ENCODE assay signal across 19 cellular contexts in the genomic region with DNA sequence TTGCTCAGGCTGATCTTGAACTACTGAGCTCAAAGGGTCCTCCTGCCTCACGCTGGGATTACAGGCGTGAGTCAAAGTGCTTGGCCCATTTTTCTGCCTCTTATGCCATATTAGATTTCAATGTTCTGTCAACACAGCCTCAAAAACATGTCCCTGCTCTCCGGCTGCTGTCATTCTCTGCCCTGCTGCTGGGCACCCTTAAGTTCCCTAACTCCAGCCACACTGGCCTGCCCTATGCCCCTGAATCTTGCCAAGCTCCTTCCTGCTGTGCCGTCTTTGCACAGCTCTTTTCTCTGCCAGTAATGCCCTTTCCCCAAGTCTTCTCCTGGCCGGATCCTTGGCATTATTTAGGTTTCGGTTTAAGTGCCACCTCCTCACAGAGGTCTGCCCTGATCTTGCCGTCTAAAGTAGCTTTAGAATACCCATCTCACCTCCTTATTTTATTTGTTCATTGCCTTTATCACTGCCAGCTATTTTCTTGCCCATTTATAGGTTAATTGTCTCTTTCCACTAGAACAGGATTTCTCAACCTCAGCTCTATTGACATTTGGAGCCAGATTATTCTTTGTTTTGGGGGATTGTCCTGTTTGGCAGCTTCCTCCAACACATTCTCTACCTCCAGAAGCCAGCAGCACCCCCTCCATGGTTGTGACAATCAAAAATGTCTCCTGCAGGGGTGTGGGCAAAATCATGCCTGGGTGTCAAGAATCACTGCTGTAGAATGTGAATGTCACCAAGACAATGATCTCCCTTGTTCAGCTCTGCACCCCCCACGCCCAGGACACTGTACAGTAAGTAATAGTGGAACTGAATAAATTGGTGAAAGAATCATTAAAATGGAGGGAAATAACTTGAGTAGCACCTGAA.
"Had no signal": no experiment of that assay in that cellular context is flagged by ENCODE, and none has a peak within 500 bp of the region (broad histone marks: within the 10 kb centered on the region; RNA-seq: fewer than 3 reads in every experiment).

No MANE protein-coding gene starts in this region.

- ATAC-seq: activated CD4-positive, CD25-positive, alpha-beta regulatory T cell treated with anti-CD3 and anti-CD28 coated beads, Interleukin-2, amount 50 U/mL, for 24 hours; left ventricle myocardium superior; natural killer cell; psoas muscle; upper lobe of right lung had no signal

- DNase-seq: activated CD4-positive, alpha-beta T cell treated with anti-CD3 and anti-CD28 coated beads for 48 hours; activated CD4-positive, alpha-beta T cell treated with anti-CD3 and anti-CD28 coated beads, Interleukin-2, amount 50 U/mL, for 48 hours; activated CD8-positive, alpha-beta memory T cell treated with anti-CD3 and anti-CD28 coated beads for 24 hours; activated effector memory CD4-positive, alpha-beta T cell treated with Interleukin-2 at 50 U/mL for 16 hours; activated naive CD4-positive, alpha-beta T cell treated with anti-CD3 and anti-CD28 coated beads for 36 hours; activated naive CD8-positive, alpha-beta T cell treated with anti-CD3 and anti-CD28 coated beads for 36 hours; adrenal gland; aorta; effector memory CD4-positive, alpha-beta T cell; glutamatergic neuron; left ventricle myocardium superior; natural killer cell; psoas muscle; spleen; stimulated activated CD4-positive, alpha-beta T cell treated with anti-CD3 and anti-CD28 coated beads, Interleukin-2, amount 100 ng/mL, for 48 hours; stimulated activated naive CD4-positive, alpha-beta T cell treated with Interleukin-2 at 50 U/mL for 16 hours; T-helper 1 cell; upper lobe of right lung had no signal
